In genomic region chr15:77012868-77013267, GRCh38 we compare ENCODE assay signal across 11 cellular contexts. TPM values are rescaled to one million over a fixed set of nuclear protein-coding genes. Genes with fewer than 3 reads are reported as not detected.
DNase-seq lines count a peak whose midpoint lies in the region; ATAC-seq and TF ChIP-seq lines count a peak whose summit lies in the region.
"Had no signal": no experiment of that assay in that cellular context is flagged by ENCODE, and none has a peak within 500 bp of the region (broad histone marks: within the 10 kb centered on the region; RNA-seq: fewer than 3 reads in every experiment).

No MANE protein-coding gene starts in this region.

- H3K4me3 Mint-ChIP-seq in T-helper 1 cell treated with Interleukin-12 subunit alpha and Interleukin-12 subunit beta and Interleukin-4 antibody, amounts not matched to agents 30 μg/mL and 1 μg/mL, for 36 hours: peak overlapping the region; percentile 87
- peak overlapping the region; percentile 78 for H3K4me3 Mint-ChIP-seq in activated naive CD4-positive, alpha-beta T cell treated with anti-CD3 and anti-CD28 coated beads, Interleukin-2, amount 50 U/mL, for 24 hours
- peak overlapping the region; percentile 69 for H3K4me3 Mint-ChIP-seq in stimulated activated effector memory CD8-positive, alpha-beta T cell treated with anti-CD3 and anti-CD28 coated beads, Interleukin-12 subunit alpha, Interleukin-12 subunit beta, amount 100 ng/mL, for 72 hours

- peak; percentile 65 for ATAC-seq in stimulated activated effector memory CD8-positive, alpha-beta T cell treated with anti-CD3 and anti-CD28 coated beads, Interleukin-12 subunit alpha, Interleukin-12 subunit beta, amount 100 ng/mL, for 72 hours
- ATAC-seq in GM21526 (IDR thresholded peaks at IDR 0.05; ENCODE audit: low FRiP score, unreplicated experiment) (no peak), body of pancreas (no peak)
- ATAC-seq: K562 had no signal

- no peaks in the 10 kb centered on the region for H3K27me3 Mint-ChIP-seq in T-helper 1 cell treated with Interleukin-12 subunit alpha and Interleukin-12 subunit beta and Interleukin-4 antibody, amounts not matched to agents 30 μg/mL and 1 μg/mL, for 36 hours (ENCODE audit: low read depth)
- no peaks in the 10 kb centered on the region for H3K27me3 Mint-ChIP-seq in activated naive CD4-positive, alpha-beta T cell treated with anti-CD3 and anti-CD28 coated beads, Interleukin-2, amount 50 U/mL, for 24 hours

- peaks cover 70% of the 10 kb centered on the region for H3K4me1 Mint-ChIP-seq in T-helper 1 cell treated with Interleukin-12 subunit alpha and Interleukin-12 subunit beta and Interleukin-4 antibody, amounts not matched to agents 30 μg/mL and 1 μg/mL, for 36 hours (ENCODE audit: low read depth)
- H3K4me1 Mint-ChIP-seq in activated naive CD4-positive, alpha-beta T cell treated with anti-CD3 and anti-CD28 coated beads, Interleukin-2, amount 50 U/mL, for 24 hours: peaks cover 80% of the 10 kb centered on the region
- H3K4me1 Mint-ChIP-seq in stimulated activated effector memory CD8-positive, alpha-beta T cell treated with anti-CD3 and anti-CD28 coated beads, Interleukin-12 subunit alpha, Interleukin-12 subunit beta, amount 100 ng/mL, for 72 hours: peaks cover 90% of the 10 kb centered on the region

- DNase-seq in GM20000 (ENCODE audit: low spot score) (peak; percentile 47), cerebellar nuclear complex (lab: John Stamatoyannopoulos, UW) (no peak), body of pancreas (no peak)
- DNase-seq in stimulated activated effector memory CD8-positive, alpha-beta T cell treated with anti-CD3 and anti-CD28 coated beads, Interleukin-12 subunit alpha, Interleukin-12 subunit beta, amount 100 ng/mL, for 72 hours (ENCODE audit: low spot score in 2 of 2): no peak
- DNase-seq: midbrain, NCI-H2081 treated with DMSO at 0.1 percent for 48 hours, thyroid gland had no signal

- TF ChIP-seq CTCF in GM20000 (IDR thresholded peaks at IDR 0.05; ENCODE audit: extremely low read depth, missing control alignments): no peak
- no peak for TF ChIP-seq CTCF in body of pancreas (IDR thresholded peaks at IDR 0.05)

- peak overlapping the region; percentile 98 for H3K27ac Mint-ChIP-seq in T-helper 1 cell treated with Interleukin-12 subunit alpha and Interleukin-12 subunit beta and Interleukin-4 antibody, amounts not matched to agents 30 μg/mL and 1 μg/mL, for 36 hours
- peak overlapping the region; percentile 98 for H3K27ac Mint-ChIP-seq in activated naive CD4-positive, alpha-beta T cell treated with anti-CD3 and anti-CD28 coated beads, Interleukin-2, amount 50 U/mL, for 24 hours
- peak overlapping the region; percentile 98 for H3K27ac Mint-ChIP-seq in stimulated activated effector memory CD8-positive, alpha-beta T cell treated with anti-CD3 and anti-CD28 coated beads, Interleukin-12 subunit alpha, Interleukin-12 subunit beta, amount 100 ng/mL, for 72 hours

- no peak for TF ChIP-seq POLR2A in body of pancreas (IDR thresholded peaks at IDR 0.05)

- H3K9me3 Mint-ChIP-seq in T-helper 1 cell treated with Interleukin-12 subunit alpha and Interleukin-12 subunit beta and Interleukin-4 antibody, amounts not matched to agents 30 μg/mL and 1 μg/mL, for 36 hours: no peaks in the 10 kb centered on the region
- no peaks in the 10 kb centered on the region for H3K9me3 Mint-ChIP-seq in activated naive CD4-positive, alpha-beta T cell treated with anti-CD3 and anti-CD28 coated beads, Interleukin-2, amount 50 U/mL, for 24 hours
- no peaks in the 10 kb centered on the region for H3K9me3 Mint-ChIP-seq in stimulated activated effector memory CD8-positive, alpha-beta T cell treated with anti-CD3 and anti-CD28 coated beads, Interleukin-12 subunit alpha, Interleukin-12 subunit beta, amount 100 ng/mL, for 72 hours

- no peaks in the 10 kb centered on the region for H3K27me3 ChIP-seq in body of pancreas
- H3K27me3 ChIP-seq: thyroid gland had no signal

- peaks cover 6% of the 10 kb centered on the region for H3K4me1 ChIP-seq in body of pancreas
- H3K4me1 ChIP-seq: thyroid gland had no signal

- H3K4me3 ChIP-seq in body of pancreas: no peak overlapping the region
- H3K4me3 ChIP-seq: K562, thyroid gland had no signal

- no peaks in the 10 kb centered on the region for H3K36me3 ChIP-seq in body of pancreas (replicated peaks in 1 of 2; ENCODE audit: insufficient read depth in 1 of 2, low read depth in 2 of 2)
- H3K36me3 ChIP-seq: thyroid gland had no signal

- no peak overlapping the region for H3K27ac ChIP-seq in body of pancreas
- H3K27ac ChIP-seq: thyroid gland had no signal

- intact Hi-C loops in body of pancreas (cut with DNase I): no loop called here

- 59 to 71% methylated on average over 4 of the region's 4 CpGs for WGBS in body of pancreas, 2 donors

- peaks cover 35% of the 10 kb centered on the region for H3K36me3 Mint-ChIP-seq in T-helper 1 cell treated with Interleukin-12 subunit alpha and Interleukin-12 subunit beta and Interleukin-4 antibody, amounts not matched to agents 30 μg/mL and 1 μg/mL, for 36 hours (ENCODE audit: low read depth)
- H3K36me3 Mint-ChIP-seq in activated naive CD4-positive, alpha-beta T cell treated with anti-CD3 and anti-CD28 coated beads, Interleukin-2, amount 50 U/mL, for 24 hours: peaks cover 1% of the 10 kb centered on the region
- peaks cover 65% of the 10 kb centered on the region for H3K36me3 Mint-ChIP-seq in stimulated activated effector memory CD8-positive, alpha-beta T cell treated with anti-CD3 and anti-CD28 coated beads, Interleukin-12 subunit alpha, Interleukin-12 subunit beta, amount 100 ng/mL, for 72 hours

- H3K9me3 ChIP-seq in body of pancreas: no peaks in the 10 kb centered on the region
- H3K9me3 ChIP-seq: thyroid gland had no signal

RNA-seq across cellular contexts. Expression of gene PSTPIP1, which starts 17.9 kb away (rescaled TPM):
- total RNA-seq in body of pancreas: 1 to 10 TPM; 3.3 to 3.6 TPM
- total RNA-seq: K562 had no signal

RNA-seq across cellular contexts. Expression of gene TSPAN3, which starts 58.0 kb away (rescaled TPM):
- total RNA-seq in body of pancreas: 100 to 1,000 TPM in 1 of 2 donors, 10 to 100 TPM in 1; 99.1 to 118 TPM
